In the genomic region with DNA sequence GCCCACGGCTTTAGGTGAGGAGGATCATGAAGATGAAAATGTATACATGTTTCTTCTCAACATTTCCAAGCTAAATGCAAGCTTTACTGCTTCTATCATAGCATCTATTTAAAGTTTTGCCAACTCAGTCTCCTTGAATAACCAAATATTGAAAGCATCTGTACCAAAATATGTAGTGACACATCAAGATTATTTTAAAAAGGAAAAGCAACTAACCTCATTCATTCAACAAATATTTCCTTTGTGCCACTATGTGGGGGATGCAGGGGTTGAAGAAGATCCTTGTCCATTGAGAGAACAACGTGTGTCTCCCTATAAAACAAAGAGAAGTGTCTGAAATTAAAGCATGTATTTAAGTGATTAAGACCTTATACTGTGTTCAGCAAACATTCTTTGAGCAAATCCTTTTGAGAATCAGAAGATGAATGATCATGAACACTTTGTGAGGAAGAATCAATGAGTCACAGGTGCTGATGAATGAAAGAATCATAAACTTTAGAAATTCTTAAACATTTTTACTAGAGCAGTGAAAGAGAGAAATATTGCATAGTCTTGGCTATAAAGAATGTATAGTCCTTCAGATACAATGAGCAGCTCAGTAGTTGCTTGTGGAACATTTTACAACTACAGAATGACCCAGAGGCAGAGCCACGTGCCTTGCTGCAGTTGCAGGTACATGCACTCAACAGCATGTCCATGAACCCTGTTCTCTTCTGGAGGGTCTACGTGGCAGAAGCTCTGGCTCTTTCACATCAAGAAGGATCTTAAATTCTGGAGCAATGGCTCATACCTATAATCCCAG, we compare ENCODE assay signal across 27 cellular contexts. TPM values are rescaled to one million over a fixed set of nuclear protein-coding genes. Genes with fewer than 3 reads are reported as not detected.
DNase-seq lines count a peak whose midpoint lies in the region; ATAC-seq lines count a peak whose summit lies in the region.
"Had no signal": no experiment of that assay in that cellular context is flagged by ENCODE, and none has a peak within 500 bp of the region (broad histone marks: within the 10 kb centered on the region; RNA-seq: fewer than 3 reads in every experiment).

No MANE protein-coding gene starts in this region.

- H3K27me3 ChIP-seq in adipocyte (replicated peaks; ENCODE audit: control insufficient read depth, insufficient read depth, low read length) (no peaks in the 10 kb centered on the region), skeletal muscle satellite cell (ENCODE audit: control insufficient read depth, insufficient read depth, low read length) (no peaks in the 10 kb centered on the region)
- H3K27me3 ChIP-seq: brain microvascular endothelial cell, colonic mucosa, pancreas, testis had no signal

- H3K36me3 ChIP-seq in adipocyte (ENCODE audit: control insufficient read depth, insufficient read depth, low read length, severe bottlenecking) = no peaks in the 10 kb centered on the region
- no peaks in the 10 kb centered on the region for H3K36me3 ChIP-seq in skeletal muscle satellite cell (ENCODE audit: insufficient read depth, low read length)
- H3K36me3 ChIP-seq: brain microvascular endothelial cell, colonic mucosa, pancreas had no signal

- H3K9me3 ChIP-seq in adipocyte (ENCODE audit: control insufficient read depth, low read length) = peaks cover 6% of the 10 kb centered on the region
- H3K9me3 ChIP-seq in skeletal muscle satellite cell (replicated peaks; ENCODE audit: low read length) = no peaks in the 10 kb centered on the region
- H3K9me3 ChIP-seq: colonic mucosa, pancreas, testis had no signal

- H3K4me2 ChIP-seq in skeletal muscle satellite cell (ENCODE audit: low read length) = peak overlapping the region; percentile 56

- H3K4me1 ChIP-seq in adipocyte (ENCODE audit: control insufficient read depth, insufficient read depth, low read length) = peaks cover 42% of the 10 kb centered on the region
- H3K4me1 ChIP-seq in skeletal muscle satellite cell (ENCODE audit: control insufficient read depth, insufficient read depth, low read length) = peaks cover 28% of the 10 kb centered on the region
- H3K4me1 ChIP-seq: colonic mucosa, pancreas, testis had no signal

- H3K9ac ChIP-seq in adipocyte (ENCODE audit: low read length) (no peak overlapping the region), skeletal muscle satellite cell (ENCODE audit: low read depth, low read length) (no peak overlapping the region)

- ATAC-seq in HG02588 (IDR thresholded peaks at IDR 0.05; ENCODE audit: unreplicated experiment) (no peak), HG03432 (IDR thresholded peaks at IDR 0.05; ENCODE audit: unreplicated experiment) (no peak), GM19023 (IDR thresholded peaks at IDR 0.05; ENCODE audit: unreplicated experiment) (no peak)
- ATAC-seq: K562; left colon; naive thymus-derived CD8-positive, alpha-beta T cell; Right ventricle myocardium inferior; stimulated activated memory B cell treated with anti-CD40 and anti-IgM and Interleukin-4, amounts not matched to agents 10 μg/mL and 1 μg/mL and 100 μg/mL, for 72 hours had no signal

- H3K4me3 ChIP-seq in adipocyte (ENCODE audit: low read length) = no peak overlapping the region
- no peak overlapping the region for H3K4me3 ChIP-seq in skeletal muscle satellite cell (ENCODE audit: low read length)
- H3K4me3 ChIP-seq: colonic mucosa, K562, pancreas, testis had no signal

- DNase-seq in EH (ENCODE audit: low read depth) (peak; percentile 80), adipocyte (ENCODE audit: low read depth) (peak; percentile 49), fibroblast of gingiva (ENCODE audit: low read depth) (peak; percentile 17), NCI-H774 (lab: John Stamatoyannopoulos, UW) (no peak)
- DNase-seq: activated CD4-positive, alpha-beta T cell treated with anti-CD3 and anti-CD28 coated beads for 1 hour; activated naive CD8-positive, alpha-beta T cell treated with anti-CD3 and anti-CD28 coated beads for 36 hours; brain microvascular endothelial cell; colonic mucosa; DMS79 treated with DMSO at 0.1 percent for 48 hours; left colon; mesendoderm; naive thymus-derived CD8-positive, alpha-beta T cell; NCI-H1694; NCI-H69; pancreas; SW 1271; testis had no signal

RNA-seq across cellular contexts. Expression of gene TAS2R60, which starts 13.9 kb away (rescaled TPM):
- not detected in 2 replicates for total RNA-seq in skeletal muscle satellite cell (2012; rRNA removed)
- total RNA-seq: activated naive CD8-positive, alpha-beta T cell treated with anti-CD3 and anti-CD28 coated beads for 36 hours; activated T-helper 2 cell treated with anti-CD3 and anti-CD28 coated beads, Interferon-gamma antibody, Interleukin-2, Interleukin-4, amounts not matched to agents 10 μg/mL and 5 μg/mL and 100 μg/mL, durations not matched to agents 14 hours and 24 hours and 36 hours; colonic mucosa; glomerular endothelial cell; K562; left colon; pancreas; Right ventricle myocardium inferior; testis had no signal

RNA-seq across cellular contexts. Expression of gene TAS2R41, which starts 20.5 kb away (rescaled TPM):
- total RNA-seq in skeletal muscle satellite cell (2012; rRNA removed) = not detected in 2 replicates
- total RNA-seq: activated naive CD8-positive, alpha-beta T cell treated with anti-CD3 and anti-CD28 coated beads for 36 hours; activated T-helper 2 cell treated with anti-CD3 and anti-CD28 coated beads, Interferon-gamma antibody, Interleukin-2, Interleukin-4, amounts not matched to agents 10 μg/mL and 5 μg/mL and 100 μg/mL, durations not matched to agents 14 hours and 24 hours and 36 hours; colonic mucosa; glomerular endothelial cell; K562; left colon; Right ventricle myocardium inferior; sciatic nerve had no signal

RNA-seq across cellular contexts. Expression of gene EPHA1, which starts 48.5 kb away (rescaled TPM):
- under 0.01 and 0.66 TPM in 2 replicates for total RNA-seq in skeletal muscle satellite cell (2012; rRNA removed)
- total RNA-seq: glomerular endothelial cell, Right ventricle myocardium inferior had no signal
